In the genomic region with DNA sequence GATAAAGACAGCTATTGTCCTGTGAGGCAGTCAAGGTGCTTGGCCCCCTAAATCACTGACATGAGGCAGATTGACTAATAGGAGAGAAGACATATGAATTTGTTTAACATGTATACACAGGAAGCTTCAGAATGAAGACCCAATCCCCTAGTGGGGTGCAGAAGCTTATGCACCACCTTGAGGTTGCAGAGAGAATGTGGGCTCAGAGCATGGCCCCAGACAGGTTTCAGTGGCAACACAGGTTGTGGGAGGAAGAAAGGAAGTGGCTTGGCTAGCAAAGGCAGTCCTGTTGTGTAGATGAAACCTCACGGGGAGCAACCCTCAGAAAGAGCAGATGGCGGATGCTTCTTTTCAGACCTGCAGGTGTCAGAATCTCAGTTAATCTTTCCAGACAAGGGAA, we compare ENCODE assay signal across 8 cellular contexts.
DNase-seq lines count a peak whose midpoint lies in the region; ATAC-seq and TF ChIP-seq lines count a peak whose summit lies in the region.

No MANE protein-coding gene starts in this region.

- H3K27me3 ChIP-seq in OCI-LY3 (ENCODE audit: low read depth, low read length) = peaks cover 13% of the 10 kb centered on the region; the same call in 1 of the 2 replicates

- no peak overlapping the region for H3K4me3 ChIP-seq in OCI-LY3 (ENCODE audit: low read length)

- no peak overlapping the region for H3K27ac ChIP-seq in OCI-LY3 (ENCODE audit: low read length)

- peaks cover 3% of the 10 kb centered on the region for H3K36me3 Mint-ChIP-seq in activated naive CD8-positive, alpha-beta T cell

- peak overlapping the region; percentile 44 for H3K4me3 Mint-ChIP-seq in activated naive CD8-positive, alpha-beta T cell

- H3K9me3 Mint-ChIP-seq in activated naive CD8-positive, alpha-beta T cell (ENCODE audit: low read depth) = no peaks in the 10 kb centered on the region

- peaks cover 38% of the 10 kb centered on the region for H3K4me1 Mint-ChIP-seq in activated naive CD8-positive, alpha-beta T cell (ENCODE audit: low read depth)

- no peak overlapping the region for H3K9ac ChIP-seq in OCI-LY3 (ENCODE audit: low read length)

- peak; percentile 28; the same call in 1 of the 2 replicates for TF ChIP-seq CTCF in OCI-LY3 (IDR thresholded peaks at IDR 0.05; ENCODE audit: low read depth, low read length)

- no peaks in the 10 kb centered on the region for H4K20me1 ChIP-seq in OCI-LY3 (ENCODE audit: insufficient read depth, low read length)

- H2AFZ ChIP-seq in OCI-LY3 (ENCODE audit: low read depth, low read length) = 0 out of 2 replicates have a peak overlapping the region, but pooled peaks have one; percentile 38

- H3K27ac Mint-ChIP-seq in activated naive CD8-positive, alpha-beta T cell = no peak overlapping the region

- ATAC-seq in GM18517 (IDR thresholded peaks at IDR 0.05; ENCODE audit: unreplicated experiment) (peak; percentile 100), HG02759 (IDR thresholded peaks at IDR 0.05; ENCODE audit: unreplicated experiment) (peak; percentile 100)

- peaks cover 8% of the 10 kb centered on the region for H3K4me1 ChIP-seq in OCI-LY3 (ENCODE audit: low read length)

- DNase-seq in stimulated activated CD8-positive, alpha-beta memory T cell treated with anti-CD3 and anti-CD28 coated beads, Interleukin-7, amount 100 ng/mL, for 48 hours (ENCODE audit: extremely low read depth in 1 of 2, low read depth in 1 of 2) = peak; percentile 33 to 69
- DNase-seq in HuH-7.5 (ENCODE audit: low spot score) = no peak
- no peak for DNase-seq in SW480 (ENCODE audit: low spot score)
- no peak for DNase-seq in COR-L47 (lab: John Stamatoyannopoulos, UW)

- H3K4me2 ChIP-seq in OCI-LY3 (ENCODE audit: low read length) = peak overlapping the region; percentile 8

- no peaks in the 10 kb centered on the region for H3K36me3 ChIP-seq in OCI-LY3 (replicated peaks; ENCODE audit: low read depth, low read length)

- H3K79me2 ChIP-seq in OCI-LY3 (ENCODE audit: low read length) = no peaks in the 10 kb centered on the region

- H3K9me3 ChIP-seq in OCI-LY3 (ENCODE audit: insufficient read depth, low read length) = no peaks in the 10 kb centered on the region

- no peaks in the 10 kb centered on the region for H3K27me3 Mint-ChIP-seq in activated naive CD8-positive, alpha-beta T cell

Comparison
In these comparisons a context has a peak if more than half of its experiments do, and no peak if none do; other contexts are left out.
1. DNase-seq: peak in stimulated activated CD8-positive, alpha-beta memory T cell treated with anti-CD3 and anti-CD28 coated beads, Interleukin-7, amount 100 ng/mL, for 48 hours (2 of 2); none in HuH-7.5 (single experiment), SW480 (single experiment) and COR-L47 (single experiment).